In genomic region chrX:49269768-49270248, GRCh38 we compare ENCODE assay signal across 8 cellular contexts.
DNase-seq lines count a peak whose midpoint lies in the region; ATAC-seq and TF ChIP-seq lines count a peak whose summit lies in the region.

Gene PPP1R3F, plus strand, starts transcription at chrX:49269793. Its CDS starts 77 bp downstream, at chrX:49269870.

- H3K9me3 ChIP-seq in iPS-18c (ENCODE audit: control insufficient read depth, insufficient read depth, low read length): peaks cover 6% of the 10 kb centered on the region

- POLR2A ChIA-PET in AG04449 (lab: Yijun Ruan, JAX): interaction anchor here (1.0 to 1.4 kb wide), 2 partner anchors 35 to 79 kb away, joined by 3 read pairs; partner anchors contain the start of gene CCDC22

- H3K27ac Mint-ChIP-seq in activated naive CD8-positive, alpha-beta T cell treated with anti-CD3 and anti-CD28 coated beads, Interleukin-2, amount 50 U/mL, for 24 hours: peak within 1 kb of the TSS; percentile 99
- H3K27ac Mint-ChIP-seq in stimulated activated memory B cell treated with anti-CD40 and anti-IgM and Interleukin-4, amounts not matched to agents 10 μg/mL and 1 μg/mL and 100 μg/mL, for 72 hours: peak within 1 kb of the TSS; percentile 90

- H3K9me3 Mint-ChIP-seq in activated naive CD8-positive, alpha-beta T cell treated with anti-CD3 and anti-CD28 coated beads, Interleukin-2, amount 50 U/mL, for 24 hours: no peaks in the 10 kb centered on the region
- H3K9me3 Mint-ChIP-seq in stimulated activated memory B cell treated with anti-CD40 and anti-IgM and Interleukin-4, amounts not matched to agents 10 μg/mL and 1 μg/mL and 100 μg/mL, for 72 hours: no peaks in the 10 kb centered on the region

- peaks cover 3% of the 10 kb centered on the region for H3K27me3 Mint-ChIP-seq in activated naive CD8-positive, alpha-beta T cell treated with anti-CD3 and anti-CD28 coated beads, Interleukin-2, amount 50 U/mL, for 24 hours
- no peaks in the 10 kb centered on the region for H3K27me3 Mint-ChIP-seq in stimulated activated memory B cell treated with anti-CD40 and anti-IgM and Interleukin-4, amounts not matched to agents 10 μg/mL and 1 μg/mL and 100 μg/mL, for 72 hours

- H3K4me3 ChIP-seq in AG04449 (ENCODE audit: low read depth, low read length) (peak within 1 kb of the TSS; percentile 74), iPS-18c (ENCODE audit: insufficient read depth, low read depth, low read length) (peak within 1 kb of the TSS; percentile 77)

- peaks cover 62% of the 10 kb centered on the region for H3K4me1 Mint-ChIP-seq in activated naive CD8-positive, alpha-beta T cell treated with anti-CD3 and anti-CD28 coated beads, Interleukin-2, amount 50 U/mL, for 24 hours
- H3K4me1 Mint-ChIP-seq in stimulated activated memory B cell treated with anti-CD40 and anti-IgM and Interleukin-4, amounts not matched to agents 10 μg/mL and 1 μg/mL and 100 μg/mL, for 72 hours: peaks cover 35% of the 10 kb centered on the region

- DNase-seq in AG04449 (ENCODE audit: low read depth, low spot score): no peak
- peak; percentile 44 for DNase-seq in activated naive CD8-positive, alpha-beta T cell treated with anti-CD3 and anti-CD28 coated beads, Interleukin-2, amount 50 U/mL, for 24 hours
- DNase-seq in activated CD4-positive, CD25-positive, alpha-beta regulatory T cell treated with anti-CD3 and anti-CD28 coated beads, Interleukin-2, amount 50 U/mL, for 72 hours: no peak

- H3K4me3 Mint-ChIP-seq in activated naive CD8-positive, alpha-beta T cell treated with anti-CD3 and anti-CD28 coated beads, Interleukin-2, amount 50 U/mL, for 24 hours: peak within 1 kb of the TSS; percentile 92
- H3K4me3 Mint-ChIP-seq in stimulated activated memory B cell treated with anti-CD40 and anti-IgM and Interleukin-4, amounts not matched to agents 10 μg/mL and 1 μg/mL and 100 μg/mL, for 72 hours: peak within 1 kb of the TSS; percentile 88

- ATAC-seq in GM19328 (IDR thresholded peaks at IDR 0.05; ENCODE audit: unreplicated experiment) (peak; percentile 19), HG03280 (IDR thresholded peaks at IDR 0.05; ENCODE audit: unreplicated experiment) (peak; percentile 20)
- no peak for ATAC-seq in activated naive CD8-positive, alpha-beta T cell treated with anti-CD3 and anti-CD28 coated beads, Interleukin-2, amount 50 U/mL, for 24 hours
- ATAC-seq in stimulated activated memory B cell treated with anti-CD40 and anti-IgM and Interleukin-4, amounts not matched to agents 10 μg/mL and 1 μg/mL and 100 μg/mL, for 72 hours: peak; percentile 44
- ATAC-seq in activated CD4-positive, CD25-positive, alpha-beta regulatory T cell treated with anti-CD3 and anti-CD28 coated beads, Interleukin-2, amount 50 U/mL, for 24 hours: no peak

- CTCF ChIA-PET in AG04449 (lab: Yijun Ruan, JAX): no interaction called here

- H3K36me3 Mint-ChIP-seq in activated naive CD8-positive, alpha-beta T cell treated with anti-CD3 and anti-CD28 coated beads, Interleukin-2, amount 50 U/mL, for 24 hours (ENCODE audit: low read depth): peaks cover 7% of the 10 kb centered on the region
- H3K36me3 Mint-ChIP-seq in stimulated activated memory B cell treated with anti-CD40 and anti-IgM and Interleukin-4, amounts not matched to agents 10 μg/mL and 1 μg/mL and 100 μg/mL, for 72 hours: peaks cover 11% of the 10 kb centered on the region

- no peak for TF ChIP-seq CTCF in AG04449 (IDR thresholded peaks at IDR 0.05; ENCODE audit: insufficient read depth, low read length, missing control alignments)

Comparison
In these comparisons a context has a peak if more than half of its experiments do, and no peak if none do; other contexts are left out.
1. ATAC-seq: peak in GM19328 (single experiment), HG03280 (single experiment) and stimulated activated memory B cell treated with anti-CD40 and anti-IgM and Interleukin-4, amounts not matched to agents 10 μg/mL and 1 μg/mL and 100 μg/mL, for 72 hours (single experiment); none in activated naive CD8-positive, alpha-beta T cell treated with anti-CD3 and anti-CD28 coated beads, Interleukin-2, amount 50 U/mL, for 24 hours (single experiment) and activated CD4-positive, CD25-positive, alpha-beta regulatory T cell treated with anti-CD3 and anti-CD28 coated beads, Interleukin-2, amount 50 U/mL, for 24 hours (0 of 2).